ENCODE assay signal across 10 cellular contexts in the genomic region with DNA sequence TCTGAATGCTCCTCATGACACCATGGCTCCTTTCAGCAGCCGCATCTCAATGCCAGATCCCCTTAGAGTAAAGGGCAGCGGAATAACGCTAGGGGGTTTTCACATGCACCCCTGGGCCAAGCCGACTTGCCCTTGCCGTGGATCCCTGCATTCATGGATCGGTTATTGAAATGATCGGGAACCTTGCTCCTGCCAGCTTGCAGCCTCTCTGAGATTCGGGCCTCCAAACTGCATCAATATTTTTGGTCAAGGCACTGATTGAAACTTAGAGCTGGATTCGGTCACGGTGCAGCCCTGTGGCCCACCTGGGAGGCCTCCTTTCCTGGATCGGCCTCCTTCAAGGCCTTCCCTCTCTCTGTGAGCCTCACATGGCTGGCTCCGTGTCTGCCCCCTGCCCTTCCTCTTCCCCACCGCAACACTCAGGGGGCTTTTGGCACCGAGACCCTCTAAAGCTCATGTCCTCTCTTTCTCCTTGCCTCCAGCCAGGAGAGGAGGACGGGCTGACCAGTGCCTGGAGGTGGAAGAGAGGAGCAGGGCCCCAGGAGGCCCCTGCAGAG. TPM values are rescaled to one million over a fixed set of nuclear protein-coding genes. Genes with fewer than 3 reads are reported as not detected.
DNase-seq lines count a peak whose midpoint lies in the region; ATAC-seq and TF ChIP-seq lines count a peak whose summit lies in the region.
"Had no signal": no experiment of that assay in that cellular context is flagged by ENCODE, and none has a peak within 500 bp of the region (broad histone marks: within the 10 kb centered on the region; RNA-seq: fewer than 3 reads in every experiment).

No MANE protein-coding gene starts in this region.

- H3K27me3 ChIP-seq in CD4-positive, CD25-positive, alpha-beta regulatory T cell (ENCODE audit: control insufficient read depth, insufficient read depth, low read length): no peaks in the 10 kb centered on the region
- H3K27me3 ChIP-seq in KMS-11 (ENCODE audit: insufficient read depth, low read depth): no peaks in the 10 kb centered on the region
- H3K27me3 ChIP-seq in neutrophil: no peaks in the 10 kb centered on the region

- H3K4me3 Mint-ChIP-seq in CD4-positive, CD25-positive, alpha-beta regulatory T cell: peak overlapping the region; percentile 88 to 99 (median 98)

- peaks cover 4% of the 10 kb centered on the region for H3K27me3 Mint-ChIP-seq in CD4-positive, CD25-positive, alpha-beta regulatory T cell

- peak overlapping the region; percentile 20; the same call in 1 of the 2 replicates for H3K9ac ChIP-seq in KMS-11

- H3K27ac Mint-ChIP-seq in CD4-positive, CD25-positive, alpha-beta regulatory T cell: peak overlapping the region; percentile 96 to 98 (median 97)

- no peaks in the 10 kb centered on the region for H3K9me3 ChIP-seq in CD4-positive, CD25-positive, alpha-beta regulatory T cell (ENCODE audit: control insufficient read depth in 2 of 2, low read length in 2 of 2)
- no peaks in the 10 kb centered on the region for H3K9me3 ChIP-seq in neutrophil

- H3K27ac ChIP-seq in CD4-positive, CD25-positive, alpha-beta regulatory T cell (ENCODE audit: insufficient read depth, low read length, poor library complexity, severe bottlenecking): peak overlapping the region; percentile 98
- H3K27ac ChIP-seq in KMS-11: peak overlapping the region; percentile 35
- peak overlapping the region; percentile 41 for H3K27ac ChIP-seq in cingulate gyrus (ENCODE audit: low read depth, low read length)
- H3K27ac ChIP-seq in neutrophil: peak overlapping the region; percentile 99

- peak overlapping the region; percentile 93 for H3K4me2 ChIP-seq in KMS-11

- H3K79me2 ChIP-seq in KMS-11 (ENCODE audit: insufficient read depth, low read depth): no peaks in the 10 kb centered on the region

- no peak for TF ChIP-seq CTCF in KMS-11 (conservative IDR thresholded peaks at IDR 0.05; ENCODE audit: low read depth, low read length)
- no peak for TF ChIP-seq CTCF in neutrophil (IDR thresholded peaks at IDR 0.05)

- H3K4me1 ChIP-seq in CD4-positive, CD25-positive, alpha-beta regulatory T cell (ENCODE audit: control insufficient read depth, insufficient read depth, low read length, poor library complexity, severe bottlenecking): peaks cover 95% of the 10 kb centered on the region
- H3K4me1 ChIP-seq in KMS-11 (ENCODE audit: low read depth, poor library complexity, severe bottlenecking) (peaks cover 36% of the 10 kb centered on the region), neutrophil (ENCODE audit: control insufficient read depth in 1 of 2, insufficient read depth in 1 of 2, low read depth in 1 of 2, low read length in 1 of 2) (peaks cover 66 to 85% of the 10 kb centered on the region in 2 experiments)

- peak overlapping the region; percentile 79; the same call in 1 of the 2 replicates for H2AFZ ChIP-seq in KMS-11 (ENCODE audit: low read depth)

- no peaks in the 10 kb centered on the region for H4K20me1 ChIP-seq in KMS-11 (ENCODE audit: insufficient read depth)

- no peak for ATAC-seq in CD4-positive, CD25-positive, alpha-beta regulatory T cell (ENCODE audit: low read depth in 2 of 2)
- no peak for ATAC-seq in GM18520 (IDR thresholded peaks at IDR 0.05; ENCODE audit: unreplicated experiment)

- H3K36me3 Mint-ChIP-seq in CD4-positive, CD25-positive, alpha-beta regulatory T cell: peaks cover 30% of the 10 kb centered on the region

- H3K36me3 ChIP-seq in CD4-positive, CD25-positive, alpha-beta regulatory T cell (ENCODE audit: control insufficient read depth, insufficient read depth, low read length): peaks cover 27% of the 10 kb centered on the region
- H3K36me3 ChIP-seq in KMS-11 (ENCODE audit: insufficient read depth) (no peaks in the 10 kb centered on the region), neutrophil (peaks cover 56% of the 10 kb centered on the region)

- peak overlapping the region; percentile 88 for H3K4me3 ChIP-seq in CD4-positive, CD25-positive, alpha-beta regulatory T cell (ENCODE audit: low read depth, low read length)
- no peak overlapping the region for H3K4me3 ChIP-seq in KMS-11 (IDR thresholded peaks at IDR 0.05; ENCODE audit: insufficient read depth, low read depth, low read length)
- peak overlapping the region; percentile 88 to 97 for H3K4me3 ChIP-seq in neutrophil (ENCODE audit: low read depth in 1 of 2, low read length in 1 of 2)

- DNase-seq in CD4-positive, CD25-positive, alpha-beta regulatory T cell: no peak
- DNase-seq in superior temporal gyrus (ENCODE audit: extremely low spot score): no peak
- no peak for DNase-seq in SHP77 treated with DMSO at 0.1 percent for 48 hours (lab: John Stamatoyannopoulos, UW)
- DNase-seq in DMS153 (lab: John Stamatoyannopoulos, UW): no peak
- DNase-seq: DMS79, NCI-H82 had no signal

- H3K9me3 Mint-ChIP-seq in CD4-positive, CD25-positive, alpha-beta regulatory T cell: no peaks in the 10 kb centered on the region

- H3K4me1 Mint-ChIP-seq in CD4-positive, CD25-positive, alpha-beta regulatory T cell: peaks cover 8 to 81% (median 54%) of the 10 kb centered on the region in 4 donors

RNA-seq across cellular contexts. Expression of a gene that starts 1.8 kb away (rescaled TPM):
- 174 TPM for total RNA-seq in CD4-positive, CD25-positive, alpha-beta regulatory T cell
- 100 to 1,000 TPM; 261 to 321 (median 291) TPM for polyA plus RNA-seq in CD4-positive, CD25-positive, alpha-beta regulatory T cell

RNA-seq across cellular contexts. Expression of a gene that starts 9.1 kb away (rescaled TPM):
- total RNA-seq in CD4-positive, CD25-positive, alpha-beta regulatory T cell: 186 TPM
- 100 to 1,000 TPM; 310 to 410 (median 340) TPM for polyA plus RNA-seq in CD4-positive, CD25-positive, alpha-beta regulatory T cell

RNA-seq across cellular contexts. Expression of a gene that starts 9.3 kb away (rescaled TPM):
- total RNA-seq in CD4-positive, CD25-positive, alpha-beta regulatory T cell: not detected
- polyA plus RNA-seq in CD4-positive, CD25-positive, alpha-beta regulatory T cell: not detected

RNA-seq across cellular contexts. Expression of a gene that starts 17.5 kb away (rescaled TPM):
- 134 TPM for total RNA-seq in CD4-positive, CD25-positive, alpha-beta regulatory T cell
- 100 to 1,000 TPM; 118 to 134 (median 125) TPM for polyA plus RNA-seq in CD4-positive, CD25-positive, alpha-beta regulatory T cell

RNA-seq across cellular contexts. Expression of a gene that starts 17.8 kb away (rescaled TPM):
- 44.1 TPM for total RNA-seq in CD4-positive, CD25-positive, alpha-beta regulatory T cell
- 10 to 100 TPM; 71.8 to 89.4 (median 79.4) TPM for polyA plus RNA-seq in CD4-positive, CD25-positive, alpha-beta regulatory T cell

Comparison
In these comparisons a context has a peak if more than half of its experiments do, and no peak if none do; other contexts are left out.
1. H3K27ac ChIP-seq: peak in every context shown above with its lines; median percentile 99 in neutrophil; 98 in CD4-positive, CD25-positive, alpha-beta regulatory T cell; 41 in cingulate gyrus; 35 in KMS-11.